In the genomic region with DNA sequence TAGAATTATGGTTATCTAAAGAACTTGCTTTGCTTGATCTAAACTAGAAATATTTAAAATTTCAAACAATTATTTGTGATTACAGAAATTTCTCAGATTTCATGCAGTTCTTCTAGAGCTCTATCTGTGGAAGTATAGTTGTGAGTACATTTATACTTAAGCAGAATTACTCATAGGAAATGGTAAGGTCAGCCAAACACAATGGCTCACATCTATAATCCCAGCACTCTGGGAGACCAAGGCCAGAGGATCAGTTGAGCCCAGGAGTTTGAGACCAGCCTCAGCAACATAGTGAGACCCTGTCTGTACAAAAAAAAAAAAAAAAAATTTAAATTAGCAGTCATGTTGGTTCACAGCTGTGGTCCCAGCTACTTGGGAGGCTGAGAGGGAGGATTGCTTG, we compare ENCODE assay signal across 1 cellular context.
TF ChIP-seq lines count a peak whose summit lies in the region.

No MANE protein-coding gene starts in this region.

TF ChIP-seq in IMR-90, 13 proteins besides CTCF, POLR2A, EP300 and RAD21 (continued from another document):
- TF ChIP-seq, protein P1, sequence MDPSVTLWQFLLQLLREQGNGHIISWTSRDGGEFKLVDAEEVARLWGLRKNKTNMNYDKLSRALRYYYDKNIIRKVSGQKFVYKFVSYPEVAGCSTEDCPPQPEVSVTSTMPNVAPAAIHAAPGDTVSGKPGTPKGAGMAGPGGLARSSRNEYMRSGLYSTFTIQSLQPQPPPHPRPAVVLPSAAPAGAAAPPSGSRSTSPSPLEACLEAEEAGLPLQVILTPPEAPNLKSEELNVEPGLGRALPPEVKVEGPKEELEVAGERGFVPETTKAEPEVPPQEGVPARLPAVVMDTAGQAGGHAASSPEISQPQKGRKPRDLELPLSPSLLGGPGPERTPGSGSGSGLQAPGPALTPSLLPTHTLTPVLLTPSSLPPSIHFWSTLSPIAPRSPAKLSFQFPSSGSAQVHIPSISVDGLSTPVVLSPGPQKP (IDR thresholded peaks at IDR 0.05; ENCODE audit: borderline replicate concordance, low read depth, low read length): no peak
- no peak for TF ChIP-seq CEBPB (IDR thresholded peaks at IDR 0.05; ENCODE audit: low read depth, low read length)
TF ChIP-seq in IMR-90: peak in this region for 0.
